In genomic region chr15:82890338-82891024, GRCh38 we compare ENCODE assay signal across 27 cellular contexts.
DNase-seq lines count a peak whose midpoint lies in the region; ATAC-seq and TF ChIP-seq lines count a peak whose summit lies in the region.
"Had no signal": no experiment of that assay in that cellular context is flagged by ENCODE, and none has a peak within 500 bp of the region (broad histone marks: within the 10 kb centered on the region; RNA-seq: fewer than 3 reads in every experiment).

No MANE protein-coding gene starts in this region.

- no peaks in the 10 kb centered on the region for H3K27me3 Mint-ChIP-seq in activated T-cell treated with anti-CD3 and anti-CD28 coated beads, Interleukin-2, amount 50 U/mL, for 24 hours
- H3K27me3 Mint-ChIP-seq: activated naive CD8-positive, alpha-beta T cell treated with anti-CD3 and anti-CD28 coated beads for 36 hours; naive B cell had no signal

- WGBS in right cardiac atrium: 50% methylated on average over 9 of the region's 9 CpGs

- intact Hi-C loops in A673 (cut with micrococcal nuclease; ENCODE audit: unreplicated experiment): no loop called here
- intact Hi-C loops in right cardiac atrium (cut with DNase I): no loop called here

- POLR2A ChIA-PET in A673 (lab: Charles Lee; ENCODE audit: low non-redundant PET): no interaction called here

- no peaks in the 10 kb centered on the region for H3K27me3 ChIP-seq in A673 (replicated peaks; ENCODE audit: insufficient read depth, low read depth, low read length, poor library complexity)
- no peaks in the 10 kb centered on the region for H3K27me3 ChIP-seq in right cardiac atrium (ENCODE audit: control insufficient read depth, insufficient read depth)
- H3K27me3 ChIP-seq: Peyer's patch, SJCRH30 had no signal

- no peak overlapping the region for H3K27ac Mint-ChIP-seq in activated T-cell treated with anti-CD3 and anti-CD28 coated beads, Interleukin-2, amount 50 U/mL, for 24 hours
- H3K27ac Mint-ChIP-seq: activated naive CD8-positive, alpha-beta T cell treated with anti-CD3 and anti-CD28 coated beads for 36 hours; B cell; T-helper 1 cell treated with Interleukin-12 subunit alpha and Interleukin-12 subunit beta and Interleukin-4 antibody, amounts not matched to agents 30 μg/mL and 1 μg/mL, for 36 hours had no signal

- H3K4me1 ChIP-seq in A673 (ENCODE audit: insufficient read depth, low read length, poor library complexity, severe bottlenecking) (peaks cover 8% of the 10 kb centered on the region), right cardiac atrium (ENCODE audit: control insufficient read depth, insufficient read depth, low read length) (no peaks in the 10 kb centered on the region)
- H3K4me1 ChIP-seq: Peyer's patch had no signal

- H3K9me3 Mint-ChIP-seq in activated T-cell treated with anti-CD3 and anti-CD28 coated beads, Interleukin-2, amount 50 U/mL, for 24 hours: no peaks in the 10 kb centered on the region
- H3K9me3 Mint-ChIP-seq: activated naive CD8-positive, alpha-beta T cell treated with anti-CD3 and anti-CD28 coated beads for 36 hours; naive B cell; T-helper 1 cell treated with Interleukin-12 subunit alpha and Interleukin-12 subunit beta and Interleukin-4 antibody, amounts not matched to agents 30 μg/mL and 1 μg/mL, for 36 hours had no signal

- H3K4me1 Mint-ChIP-seq in activated T-cell treated with anti-CD3 and anti-CD28 coated beads, Interleukin-2, amount 50 U/mL, for 24 hours (ENCODE audit: low read depth): no peaks in the 10 kb centered on the region
- H3K4me1 Mint-ChIP-seq: activated naive CD8-positive, alpha-beta T cell treated with anti-CD3 and anti-CD28 coated beads for 36 hours; B cell; naive B cell had no signal

- CTCF ChIA-PET in A673 (lab: Charles Lee): no interaction called here

- H3K9me3 ChIP-seq in A673 (ENCODE audit: low read depth, low read length, poor library complexity, severe bottlenecking) (no peaks in the 10 kb centered on the region), right cardiac atrium (ENCODE audit: control insufficient read depth, low read length) (no peaks in the 10 kb centered on the region)
- H3K9me3 ChIP-seq: Peyer's patch, SJCRH30 had no signal

- H3K4me3 Mint-ChIP-seq in activated T-cell treated with anti-CD3 and anti-CD28 coated beads, Interleukin-2, amount 50 U/mL, for 24 hours: no peak overlapping the region
- H3K4me3 Mint-ChIP-seq: activated naive CD8-positive, alpha-beta T cell treated with anti-CD3 and anti-CD28 coated beads for 36 hours; B cell; T-helper 1 cell treated with Interleukin-12 subunit alpha and Interleukin-12 subunit beta and Interleukin-4 antibody, amounts not matched to agents 30 μg/mL and 1 μg/mL, for 36 hours had no signal

- DNase-seq in A673 (ENCODE audit: low spot score) (peak; percentile 6), LNCaP clone FGC (ENCODE audit: low read depth) (peak; percentile 62), fibroblast of pulmonary artery (ENCODE audit: low read depth) (peak; percentile 6), right cardiac atrium (no peak)
- DNase-seq in activated T-cell treated with anti-CD3 and anti-CD28 coated beads, Interleukin-2, amount 50 U/mL, for 24 hours: no peak
- DNase-seq: activated CD4-positive, alpha-beta T cell treated with anti-CD3 and anti-CD28 coated beads, Interleukin-2, amount 50 U/mL, for 1 hour; activated effector memory CD4-positive, alpha-beta T cell treated with Interleukin-2 at 50 U/mL for 16 hours; activated naive CD8-positive, alpha-beta T cell treated with anti-CD3 and anti-CD28 coated beads for 36 hours; DMS53; effector CD8-positive, alpha-beta T cell; foreskin melanocyte; mesendoderm; naive B cell; NCI-H1092 treated with DMSO at 0.1 percent for 48 hours; NCI-H2107; NCI-H510A; nucleus accumbens; Peyer's patch; SJCRH30; substantia nigra had no signal

- ATAC-seq in GM18505 (IDR thresholded peaks at IDR 0.05; ENCODE audit: unreplicated experiment) (no peak), HG02884 (IDR thresholded peaks at IDR 0.05; ENCODE audit: unreplicated experiment) (no peak), right cardiac atrium (no peak)
- ATAC-seq: left lobe of liver had no signal

- TF ChIP-seq POLR2A in GM18505 (IDR thresholded peaks at IDR 0.05; ENCODE audit: borderline replicate concordance, extremely low read depth, insufficient read depth, insufficient read length): no peak

- no peaks in the 10 kb centered on the region for H3K36me3 ChIP-seq in A673 (ENCODE audit: insufficient read depth, low read length, poor library complexity, severe bottlenecking)
- H3K36me3 ChIP-seq: Peyer's patch, SJCRH30 had no signal

- H3K4me3 ChIP-seq in A673 (ENCODE audit: low read depth, low read length, poor library complexity, severe bottlenecking) (no peak overlapping the region), LNCaP clone FGC (ENCODE audit: low read depth, low read length) (no peak overlapping the region), fibroblast of pulmonary artery (replicated peaks; ENCODE audit: low read depth, low read length) (no peak overlapping the region), right cardiac atrium (ENCODE audit: low read length) (no peak overlapping the region)
- H3K4me3 ChIP-seq: Peyer's patch, SJCRH30, smooth muscle cell had no signal

- H3K27ac ChIP-seq in A673 (ENCODE audit: low read depth, low read length, poor library complexity, severe bottlenecking): no peak overlapping the region
- H3K27ac ChIP-seq in VCaP: peak overlapping the region; percentile 97
- H3K27ac ChIP-seq in right cardiac atrium (ENCODE audit: low read length): no peak overlapping the region
- H3K27ac ChIP-seq: Peyer's patch, SJCRH30 had no signal

- TF ChIP-seq CTCF in A673 (conservative IDR thresholded peaks at IDR 0.05; ENCODE audit: low read depth, low read length) (no peak), LNCaP clone FGC (IDR thresholded peaks at IDR 0.05; ENCODE audit: control insufficient read depth, extremely low read depth, insufficient read depth) (no peak), VCaP (conservative IDR thresholded peaks at IDR 0.05) (peak; percentile 47), fibroblast of pulmonary artery (IDR thresholded peaks at IDR 0.05; ENCODE audit: low read length, missing control alignments) (no peak)

- no peaks in the 10 kb centered on the region for H3K36me3 Mint-ChIP-seq in activated T-cell treated with anti-CD3 and anti-CD28 coated beads, Interleukin-2, amount 50 U/mL, for 24 hours (ENCODE audit: low read depth)
- H3K36me3 Mint-ChIP-seq: activated naive CD8-positive, alpha-beta T cell treated with anti-CD3 and anti-CD28 coated beads for 36 hours; naive B cell had no signal

- BruUV-seq in A673 (replicated peaks; lab: Mats Ljungman, UMichigan): no TSS peak

Comparison
In these comparisons a context has a peak if more than half of its experiments do, and no peak if none do; other contexts are left out.
1. DNase-seq: peak in A673 (single experiment), LNCaP clone FGC (single experiment) and fibroblast of pulmonary artery (single experiment); none in activated T-cell treated with anti-CD3 and anti-CD28 coated beads, Interleukin-2, amount 50 U/mL, for 24 hours (single experiment) and right cardiac atrium (0 of 3).